26 cellular contexts compared by ENCODE assay signal in genomic region chr9:1319436-1319835, GRCh38.
"Had no signal": no experiment of that assay in that cellular context is flagged by ENCODE, and none has a peak within 500 bp of the region (broad histone marks: within the 10 kb centered on the region; RNA-seq: fewer than 3 reads in every experiment).

No MANE protein-coding gene starts in this region.

- H3K36me3 ChIP-seq: adrenal gland, breast epithelium had no signal

- H3K4me1 ChIP-seq: adrenal gland, breast epithelium had no signal

- H3K27ac ChIP-seq: adrenal gland, VCaP had no signal

- H3K4me3 ChIP-seq: adrenal gland, breast epithelium had no signal

- ATAC-seq: activated T-helper 17 cell treated with anti-CD3 and anti-CD28 coated beads, Interleukin-2, amount 50 U/mL, for 72 hours; PC-3 had no signal

- H3K9me3 ChIP-seq: adrenal gland, breast epithelium had no signal

- H3K27me3 ChIP-seq: adrenal gland, breast epithelium had no signal

- DNase-seq: activated CD4-positive, alpha-beta memory T cell treated with anti-CD3 and anti-CD28 coated beads, Interleukin-2, amount 10 ng/mL, durations not matched to agents 7 days and 5 days; activated CD4-positive, alpha-beta T cell treated with anti-CD3 and anti-CD28 coated beads, Interleukin-2, amount 50 U/mL, for 1 hour; activated CD4-positive, CD25-positive, alpha-beta regulatory T cell; activated gamma-delta T cell; activated naive CD4-positive, alpha-beta T cell treated with anti-CD3 and anti-CD28 coated beads for 36 hours; activated naive CD8-positive, alpha-beta T cell treated with anti-CD3 and anti-CD28 coated beads, Interleukin-2, amount 10 ng/mL, durations not matched to agents 7 days and 5 days; activated T-cell treated with anti-CD3 and anti-CD28 coated beads for 4 hours; activated T-cell treated with anti-CD3 and anti-CD28 coated beads, Interleukin-2, amount 50 U/mL, for 48 hours; adrenal gland; anterior cingulate cortex; central memory CD4-positive, alpha-beta T cell; Kasumi-1; KBM-7; NCI-H1105 treated with DMSO at 0.1 percent for 48 hours; NCI-H1436 treated with DMSO at 0.1 percent for 48 hours; NCI-H187 treated with DMSO at 0.1 percent for 48 hours; NCI-H2081 treated with DMSO at 0.1 percent for 48 hours; NCI-H2171; NCI-H2227 treated with DMSO at 0.1 percent for 48 hours; NCI-H526; PC-3; SHP77 treated with DMSO at 0.1 percent for 48 hours; T-helper 1 cell had no signal
